ENCODE assay signal across 12 cellular contexts in genomic region chr18:10624-11184, GRCh38. TPM values are rescaled to one million over a fixed set of nuclear protein-coding genes. Genes with fewer than 3 reads are reported as not detected.
"Had no signal": no experiment of that assay in that cellular context is flagged by ENCODE, and none has a peak within 500 bp of the region (broad histone marks: within the 10 kb centered on the region; RNA-seq: fewer than 3 reads in every experiment).

No MANE protein-coding gene starts in this region.

RNA-seq across cellular contexts. Expression of gene TUBB8B, which starts 38.7 kb away (rescaled TPM):
- total RNA-seq: activated T-cell treated with anti-CD3 and anti-CD28 coated beads, Interleukin-2, amount 50 U/mL, for 72 hours; ascending aorta; cardiac septum; cerebellum; epithelial cell of proximal tubule; naive thymus-derived CD4-positive, alpha-beta T cell; pulmonary artery endothelial cell; right atrium auricular region; SJCRH30; skeletal muscle tissue; suprapubic skin; tibial nerve had no signal
